Comparison of ENCODE assay signal across 14 cellular contexts in the genomic region with DNA sequence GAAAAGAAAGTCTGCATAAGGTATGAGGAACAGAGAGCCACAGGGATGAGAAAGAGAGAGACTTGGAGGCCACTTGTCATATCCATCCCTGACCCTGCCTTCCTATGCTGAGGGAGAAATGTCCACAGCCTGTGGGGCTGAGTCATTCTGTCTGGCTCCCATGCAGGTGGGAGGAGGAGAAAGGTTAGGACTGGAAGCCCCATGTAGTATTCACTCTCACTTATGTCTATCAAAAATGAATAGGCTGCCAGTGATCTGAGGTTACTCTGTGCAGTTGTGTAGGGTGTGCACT.
A peak's percentile ranks its signal among the peaks of the same experiment; 100 is the strongest.
DNase-seq lines count a peak whose midpoint lies in the region; ATAC-seq, FAIRE-seq and TF ChIP-seq lines count a peak whose summit lies in the region.
"Had no signal": no experiment of that assay in that cellular context is flagged by ENCODE, and none has a peak within 500 bp of the region (broad histone marks: within the 10 kb centered on the region; RNA-seq: fewer than 3 reads in every experiment).

No MANE protein-coding gene starts in this region.

- no peak overlapping the region for H3K4me3 ChIP-seq in astrocyte (ENCODE audit: insufficient read depth, low read depth, low read length)
- H3K4me3 ChIP-seq in right cardiac atrium (ENCODE audit: low read length) = no peak overlapping the region
- no peak overlapping the region for H3K4me3 ChIP-seq in CD8-positive, alpha-beta memory T cell (ENCODE audit: low read length)
- H3K4me3 ChIP-seq: SJCRH30, tibial artery had no signal

- H3K9ac ChIP-seq in astrocyte (ENCODE audit: low read length) = no peak overlapping the region

- peaks cover 14% of the 10 kb centered on the region for H3K4me1 ChIP-seq in astrocyte (ENCODE audit: insufficient read depth, low read length)
- H3K4me1 ChIP-seq in right cardiac atrium (ENCODE audit: control insufficient read depth, insufficient read depth, low read length) = no peaks in the 10 kb centered on the region
- no peaks in the 10 kb centered on the region for H3K4me1 ChIP-seq in CD8-positive, alpha-beta memory T cell (ENCODE audit: insufficient read depth, low read length)
- H3K4me1 ChIP-seq: SJCRH30, tibial artery had no signal

- no peak for TF ChIP-seq CTCF in astrocyte (IDR thresholded peaks at IDR 0.05; ENCODE audit: insufficient read depth, low read depth, low read length)

- H3K9me3 ChIP-seq in astrocyte (ENCODE audit: insufficient read depth, low read depth, low read length) (no peaks in the 10 kb centered on the region), right cardiac atrium (ENCODE audit: control insufficient read depth, low read length) (no peaks in the 10 kb centered on the region)
- no peaks in the 10 kb centered on the region for H3K9me3 ChIP-seq in CD8-positive, alpha-beta memory T cell (ENCODE audit: low read length)
- H3K9me3 ChIP-seq: SJCRH30, tibial artery had no signal

- H4K20me1 ChIP-seq in astrocyte (ENCODE audit: insufficient read depth, low read length) = no peaks in the 10 kb centered on the region

- no peaks in the 10 kb centered on the region for H3K36me3 ChIP-seq in astrocyte (ENCODE audit: insufficient read depth, low read length)
- no peaks in the 10 kb centered on the region for H3K36me3 ChIP-seq in CD8-positive, alpha-beta memory T cell (ENCODE audit: insufficient read depth, low read length)
- H3K36me3 ChIP-seq: SJCRH30, tibial artery had no signal

- H3K79me2 ChIP-seq in astrocyte (ENCODE audit: insufficient read depth, low read length) = no peaks in the 10 kb centered on the region

- no peaks in the 10 kb centered on the region for H3K27me3 Mint-ChIP-seq in stimulated activated naive CD8-positive, alpha-beta T cell treated with anti-CD3 and anti-CD28 coated beads, Interleukin-15, amount 100 ng/mL, for 72 hours
- H3K27me3 Mint-ChIP-seq in astrocyte (ENCODE audit: low read depth, unreplicated experiment) = peaks cover 14% of the 10 kb centered on the region
- peaks cover 6 to 7% of the 10 kb centered on the region in 2 donors for H3K27me3 Mint-ChIP-seq in CD8-positive, alpha-beta memory T cell

- no peaks in the 10 kb centered on the region for H3K27me3 ChIP-seq in astrocyte (ENCODE audit: insufficient read depth, low read length)
- H3K27me3 ChIP-seq in right cardiac atrium (ENCODE audit: control insufficient read depth, insufficient read depth) = no peaks in the 10 kb centered on the region
- peaks cover 4% of the 10 kb centered on the region for H3K27me3 ChIP-seq in CD8-positive, alpha-beta memory T cell (ENCODE audit: insufficient read depth, low read length, poor library complexity, severe bottlenecking)
- H3K27me3 ChIP-seq: SJCRH30 had no signal

- no peak overlapping the region for H3K4me3 Mint-ChIP-seq in stimulated activated naive CD8-positive, alpha-beta T cell treated with anti-CD3 and anti-CD28 coated beads, Interleukin-15, amount 100 ng/mL, for 72 hours
- H3K4me3 Mint-ChIP-seq in astrocyte (ENCODE audit: unreplicated experiment) = no peak overlapping the region
- H3K4me3 Mint-ChIP-seq in CD8-positive, alpha-beta memory T cell = no peak overlapping the region

- H3K27ac Mint-ChIP-seq in stimulated activated naive CD8-positive, alpha-beta T cell treated with anti-CD3 and anti-CD28 coated beads, Interleukin-15, amount 100 ng/mL, for 72 hours = no peak overlapping the region
- H3K27ac Mint-ChIP-seq in astrocyte (ENCODE audit: unreplicated experiment) = peak overlapping the region; percentile 47
- H3K27ac Mint-ChIP-seq in CD8-positive, alpha-beta memory T cell = peak overlapping the region in 1 of 8 donors; percentile 9

- peaks cover 15% of the 10 kb centered on the region for H3K4me1 Mint-ChIP-seq in stimulated activated naive CD8-positive, alpha-beta T cell treated with anti-CD3 and anti-CD28 coated beads, Interleukin-15, amount 100 ng/mL, for 72 hours
- H3K4me1 Mint-ChIP-seq in astrocyte (ENCODE audit: low read depth, unreplicated experiment) = peaks cover 11% of the 10 kb centered on the region
- H3K4me1 Mint-ChIP-seq in CD8-positive, alpha-beta memory T cell = peaks cover 2 to 10% (median 6%) of the 10 kb centered on the region in 3 donors

- CTCF ChIA-PET in CD8-positive, alpha-beta memory T cell (lab: Charles Lee) = no interaction called here

- H3K27ac ChIP-seq in astrocyte (ENCODE audit: low read depth, low read length) (no peak overlapping the region), right cardiac atrium (ENCODE audit: low read length) (no peak overlapping the region)
- H3K27ac ChIP-seq in CD8-positive, alpha-beta memory T cell (ENCODE audit: low read depth, low read length) = no peak overlapping the region
- H3K27ac ChIP-seq: SJCRH30, tibial artery had no signal

- DNase-seq in stimulated activated naive CD8-positive, alpha-beta T cell treated with anti-CD3 and anti-CD28 coated beads, Interleukin-15, Interleukin-2, amounts not matched to agents 100 U/mL and 50 U/mL, for 24 hours = no peak
- no peak for DNase-seq in stimulated activated naive CD8-positive, alpha-beta T cell treated with anti-CD3 and anti-CD28 coated beads, Interleukin-15, amount 100 ng/mL, for 72 hours
- DNase-seq in astrocyte (ENCODE audit: low read depth) (peak; percentile 56), right cardiac atrium (no peak), DMS 273 treated with DMSO at 0.1 percent for 48 hours (lab: John Stamatoyannopoulos, UW) (no peak), NCI-H345 (lab: John Stamatoyannopoulos, UW) (no peak)
- DNase-seq in CD8-positive, alpha-beta memory T cell = no peak
- DNase-seq: activated naive CD4-positive, alpha-beta T cell treated with anti-CD3 and anti-CD28 coated beads, Interleukin-2, amount 50 U/mL, for 16 hours; KBM-7; NCI-H1694 treated with DMSO at 0.1 percent for 48 hours; SJCRH30; tibial artery had no signal

- H2AFZ ChIP-seq in astrocyte (ENCODE audit: low read depth, low read length) = no peak overlapping the region

- POLR2A ChIA-PET in CD8-positive, alpha-beta memory T cell (lab: Charles Lee) = no interaction called here

- intact Hi-C loops in right cardiac atrium (cut with DNase I) = no loop called here

- H3K9me3 Mint-ChIP-seq in stimulated activated naive CD8-positive, alpha-beta T cell treated with anti-CD3 and anti-CD28 coated beads, Interleukin-15, amount 100 ng/mL, for 72 hours = no peaks in the 10 kb centered on the region
- no peaks in the 10 kb centered on the region for H3K9me3 Mint-ChIP-seq in astrocyte (ENCODE audit: unreplicated experiment)
- no peaks in the 10 kb centered on the region for H3K9me3 Mint-ChIP-seq in CD8-positive, alpha-beta memory T cell

- ATAC-seq in stimulated activated naive CD8-positive, alpha-beta T cell treated with anti-CD3 and anti-CD28 coated beads, Interleukin-15, Interleukin-2, amounts not matched to agents 100 U/mL and 50 U/mL, for 24 hours = peak; percentile 44
- no peak for ATAC-seq in stimulated activated naive CD8-positive, alpha-beta T cell treated with anti-CD3 and anti-CD28 coated beads, Interleukin-15, amount 100 ng/mL, for 72 hours
- ATAC-seq in right cardiac atrium (peak; percentile 10 to 25), GM18517 (IDR thresholded peaks at IDR 0.05; ENCODE audit: unreplicated experiment) (no peak)

- FAIRE-seq in astrocyte (lab: Jason Lieb, UNC) = no peak
- FAIRE-seq: colon had no signal

- no peaks in the 10 kb centered on the region for H3K36me3 Mint-ChIP-seq in astrocyte (ENCODE audit: low read depth, unreplicated experiment)
- no peaks in the 10 kb centered on the region for H3K36me3 Mint-ChIP-seq in CD8-positive, alpha-beta memory T cell

- H3K4me2 ChIP-seq in astrocyte (ENCODE audit: low read length) = peak overlapping the region; percentile 58

Comparison
In these comparisons a context has a peak if more than half of its experiments do, and no peak if none do; other contexts are left out.
1. ATAC-seq: peak in stimulated activated naive CD8-positive, alpha-beta T cell treated with anti-CD3 and anti-CD28 coated beads, Interleukin-15, Interleukin-2, amounts not matched to agents 100 U/mL and 50 U/mL, for 24 hours (single experiment) and right cardiac atrium (2 of 2); none in stimulated activated naive CD8-positive, alpha-beta T cell treated with anti-CD3 and anti-CD28 coated beads, Interleukin-15, amount 100 ng/mL, for 72 hours (single experiment) and GM18517 (single experiment).